In the genomic region with DNA sequence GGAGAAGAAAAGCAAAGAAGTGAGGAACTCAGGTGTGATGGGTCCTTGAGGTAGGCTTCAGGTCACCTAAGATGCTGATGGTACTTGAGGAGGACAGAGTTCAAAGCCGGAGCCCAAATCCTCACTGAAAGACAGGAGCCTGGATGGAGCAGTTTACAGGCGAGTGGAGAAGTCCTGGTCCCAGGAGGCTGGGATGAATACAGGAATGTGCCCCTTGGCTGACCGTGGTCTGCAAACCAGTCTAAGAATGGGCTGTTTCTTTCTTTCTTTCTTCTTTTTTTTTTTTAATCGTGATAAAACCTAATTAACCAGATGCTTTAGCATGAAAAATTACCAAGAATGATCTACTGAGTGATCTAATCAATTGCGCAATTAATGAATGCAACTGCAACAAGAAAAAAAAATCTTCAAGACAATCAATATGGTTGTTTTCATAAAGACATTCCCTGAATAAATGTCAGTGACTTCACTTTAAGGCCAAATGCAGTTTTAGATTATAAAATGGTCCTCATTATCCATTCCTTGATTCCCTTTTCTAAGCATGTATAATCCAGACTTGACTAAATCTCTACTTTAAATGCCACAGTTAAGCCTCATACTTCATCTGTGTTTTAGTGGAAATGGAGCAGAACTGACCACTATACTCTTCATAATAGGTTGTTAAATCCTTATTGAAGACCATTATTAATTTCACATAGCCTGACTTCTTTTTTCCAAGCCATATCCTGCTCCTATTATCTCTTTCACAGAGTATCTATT, we compare ENCODE assay signal across 15 cellular contexts. TPM values are rescaled to one million over a fixed set of nuclear protein-coding genes. Genes with fewer than 3 reads are reported as not detected.
DNase-seq lines count a peak whose midpoint lies in the region; ATAC-seq and TF ChIP-seq lines count a peak whose summit lies in the region.
"Had no signal": no experiment of that assay in that cellular context is flagged by ENCODE, and none has a peak within 500 bp of the region (broad histone marks: within the 10 kb centered on the region; RNA-seq: fewer than 3 reads in every experiment).

No MANE protein-coding gene starts in this region.

- H3K36me3 Mint-ChIP-seq in Calu3 (ENCODE audit: insufficient read depth, unreplicated experiment): no peaks in the 10 kb centered on the region
- H3K36me3 Mint-ChIP-seq: CD4-positive, alpha-beta memory T cell had no signal

- ATAC-seq in left ventricle myocardium superior (no peak), GM18498 (IDR thresholded peaks at IDR 0.05; ENCODE audit: unreplicated experiment) (no peak)

- no peak overlapping the region for H3K9ac ChIP-seq in GM23248
- peak overlapping the region; percentile 3 for H3K9ac ChIP-seq in smooth muscle cell (ENCODE audit: low read depth)

- TF ChIP-seq POLR2A in esophagus squamous epithelium (IDR thresholded peaks at IDR 0.05): no peak

- H3K4me2 ChIP-seq in GM23248 (ENCODE audit: unreplicated experiment): peak overlapping the region; percentile 21
- peak overlapping the region; percentile 37 for H3K4me2 ChIP-seq in PC-9
- peak overlapping the region; percentile 50 for H3K4me2 ChIP-seq in smooth muscle cell

- TF ChIP-seq CTCF in PC-9 (conservative IDR thresholded peaks at IDR 0.05): 0 out of 2 replicates have a peak, but pooled peaks have one; percentile 2
- TF ChIP-seq CTCF in esophagus squamous epithelium (IDR thresholded peaks at IDR 0.05): no peak
- no peak for TF ChIP-seq CTCF in smooth muscle cell (IDR thresholded peaks at IDR 0.05; ENCODE audit: borderline replicate concordance, insufficient read depth, poor library complexity, severe bottlenecking)
- TF ChIP-seq CTCF in Calu3 (IDR thresholded peaks at IDR 0.05; ENCODE audit: unreplicated experiment): no peak

- intact Hi-C loops in PC-9 (cut with micrococcal nuclease; ENCODE audit: unreplicated experiment): no loop called here
- intact Hi-C loops in esophagus squamous epithelium (cut with DNase I): no loop called here
- intact Hi-C loops in Calu3 (cut with micrococcal nuclease; ENCODE audit: unreplicated experiment): no loop called here
- intact Hi-C loops in left ventricle myocardium superior (cut with micrococcal nuclease): no loop called here

- H3K27ac ChIP-seq in GM23248 (no peak overlapping the region), PC-9 (peak overlapping the region; percentile 76), esophagus squamous epithelium (peak overlapping the region; percentile 69 to 89 (median 84)), smooth muscle cell (ENCODE audit: low read depth) (peak overlapping the region; percentile 69)
- H3K27ac ChIP-seq: brain microvascular endothelial cell had no signal

- H3K79me2 ChIP-seq in GM23248 (ENCODE audit: insufficient read depth) (no peaks in the 10 kb centered on the region), PC-9 (ENCODE audit: low read depth) (no peaks in the 10 kb centered on the region), smooth muscle cell (ENCODE audit: low read depth) (no peaks in the 10 kb centered on the region)

- H3K4me3 ChIP-seq in GM23248: no peak overlapping the region
- H3K4me3 ChIP-seq in PC-9: no peak overlapping the region
- peak overlapping the region in 3 of 4 donors; percentile 11 to 34 (median 25) for H3K4me3 ChIP-seq in esophagus squamous epithelium
- no peak overlapping the region for H3K4me3 ChIP-seq in smooth muscle cell

- WGBS in GM23248 (ENCODE audit: low coverage in 1 of 2, low lambda C conversion rate in 2 of 2, missing lambda C conversion rate in 2 of 2), 2 experiments: 61 to 62% methylated on average over 5 of the region's 5 CpGs
- 33 to 46% methylated on average over 5 of the region's 5 CpGs for WGBS in esophagus squamous epithelium, 2 donors
- WGBS in smooth muscle cell (ENCODE audit: low lambda C conversion rate): 27% methylated on average over 5 of the region's 5 CpGs

- H3F3A ChIP-seq in GM23248 (ENCODE audit: insufficient read depth): no peaks in the 10 kb centered on the region
- H3F3A ChIP-seq in PC-9 (ENCODE audit: insufficient read depth, low read depth): peaks cover 14% of the 10 kb centered on the region
- H3F3A ChIP-seq in smooth muscle cell (ENCODE audit: low read depth): peaks cover 19% of the 10 kb centered on the region

- H3K27me3 Mint-ChIP-seq in Calu3 (ENCODE audit: unreplicated experiment): peaks cover 18% of the 10 kb centered on the region

- H3K36me3 ChIP-seq in GM23248 (ENCODE audit: low read depth) (no peaks in the 10 kb centered on the region), PC-9 (ENCODE audit: low read depth) (no peaks in the 10 kb centered on the region), esophagus squamous epithelium (no peaks in the 10 kb centered on the region), smooth muscle cell (ENCODE audit: low read depth) (no peaks in the 10 kb centered on the region)
- H3K36me3 ChIP-seq: brain microvascular endothelial cell had no signal

- H3K9me3 ChIP-seq in GM23248 (ENCODE audit: low read depth): no peaks in the 10 kb centered on the region
- H3K9me3 ChIP-seq in PC-9 (ENCODE audit: insufficient read depth, low read depth): no peaks in the 10 kb centered on the region
- H3K9me3 ChIP-seq in esophagus squamous epithelium: no peaks in the 10 kb centered on the region
- no peaks in the 10 kb centered on the region for H3K9me3 ChIP-seq in smooth muscle cell (replicated peaks; ENCODE audit: low read depth)

- no peaks in the 10 kb centered on the region for H3K9me2 ChIP-seq in GM23248 (ENCODE audit: insufficient read depth)
- no peaks in the 10 kb centered on the region for H3K9me2 ChIP-seq in PC-9 (ENCODE audit: insufficient read depth)

- H3K4me1 Mint-ChIP-seq in Calu3 (ENCODE audit: low read depth, unreplicated experiment): peaks cover 7% of the 10 kb centered on the region

- POLR2A ChIA-PET in PC-9 (lab: Charles Lee; ENCODE audit: unreplicated experiment): interaction anchor here (0.6 kb wide), 1 partner anchor 762 kb away, joined by 4 read pairs; no protein-coding TSS in a partner anchor

- DNase-seq in GM23248 (peak; percentile 26), PC-9 (no peak), esophagus squamous epithelium (lab: John Stamatoyannopoulos, UW) (no peak), smooth muscle cell (lab: John Stamatoyannopoulos, UW; ENCODE audit: unreplicated experiment) (no peak), Calu3 (no peak), left ventricle myocardium superior (no peak)
- DNase-seq: activated B cell treated with CpG ODN at 0.5 μM for 24 hours; activated naive CD4-positive, alpha-beta T cell treated with Interleukin-2 at 50 U/mL for 16 hours; GOT3; naive B cell; NCI-H1092 treated with DMSO at 0.1 percent for 48 hours; RPMI8226 had no signal

- TSS peak; percentile 79 for BruUV-seq in PC-9 (replicated peaks; lab: Mats Ljungman, UMichigan)
- BruUV-seq in Calu3 (replicated peaks; lab: Mats Ljungman, UMichigan): no TSS peak

- no peak overlapping the region for H3K27ac Mint-ChIP-seq in Calu3 (ENCODE audit: unreplicated experiment)
- H3K27ac Mint-ChIP-seq: activated B cell treated with CpG ODN at 0.5 μM for 24 hours had no signal

- H3K4me1 ChIP-seq in GM23248 (ENCODE audit: insufficient read depth) (peaks cover 18% of the 10 kb centered on the region), PC-9 (replicated peaks; ENCODE audit: insufficient read depth) (peaks cover 42% of the 10 kb centered on the region), esophagus squamous epithelium (peaks cover 15 to 69% (median 34%) of the 10 kb centered on the region in 3 donors), smooth muscle cell (ENCODE audit: low read depth) (peaks cover 14% of the 10 kb centered on the region)

- H3K9me3 Mint-ChIP-seq in Calu3 (ENCODE audit: low read depth, unreplicated experiment): no peaks in the 10 kb centered on the region
- H3K9me3 Mint-ChIP-seq: activated B cell treated with CpG ODN at 0.5 μM for 24 hours had no signal

- H3K27me3 ChIP-seq in GM23248 (replicated peaks; ENCODE audit: insufficient read depth) (peaks cover 9% of the 10 kb centered on the region), PC-9 (ENCODE audit: insufficient read depth, low read depth) (no peaks in the 10 kb centered on the region), esophagus squamous epithelium (no peaks in the 10 kb centered on the region), smooth muscle cell (ENCODE audit: low read depth) (no peaks in the 10 kb centered on the region)
- H3K27me3 ChIP-seq: brain microvascular endothelial cell had no signal

- H4K20me1 ChIP-seq in GM23248 (ENCODE audit: insufficient read depth) (no peaks in the 10 kb centered on the region), PC-9 (ENCODE audit: insufficient read depth) (no peaks in the 10 kb centered on the region), smooth muscle cell (ENCODE audit: low read depth) (no peaks in the 10 kb centered on the region)

- H2AFZ ChIP-seq in GM23248 (no peak overlapping the region), PC-9 (peak overlapping the region; percentile 71), smooth muscle cell (ENCODE audit: low read depth) (no peak overlapping the region)

- CTCF ChIA-PET in PC-9 (lab: Charles Lee) (interaction anchor here (0.7 to 1.5 kb wide), 2 partner anchors 26 to 638 kb away, joined by 3 read pairs; no protein-coding TSS in a partner anchor), Calu3 (lab: Charles Lee) (no interaction called here)

- in situ Hi-C loops in GM23248 (cut with MboI): no loop called here

- no peak overlapping the region for H3K4me3 Mint-ChIP-seq in Calu3 (ENCODE audit: low read depth, unreplicated experiment)

RNA-seq across cellular contexts. Expression of gene SETD7, which starts 51.5 kb away (rescaled TPM):
- 82.5 and 101 TPM in 2 replicates for total RNA-seq in GM23248 (2014; rRNA removed; shearing (Covaris generic))
- 31.6 and 34.0 TPM in 2 replicates for polyA plus RNA-seq in GM23248 (2016; fragmentation: Nextera tagmentation; extraction: Ambion mirVana)
- total RNA-seq in PC-9 (2021): 31.7 and 36.5 TPM in 2 replicates
- total RNA-seq in esophagus squamous epithelium: 10 to 100 TPM; 23.4 to 50.7 (median 39.6) TPM
- 34.2 and 39.3 TPM in 2 replicates for total RNA-seq in smooth muscle cell
- 8.5 and 10.2 TPM in 2 replicates for polyA plus RNA-seq in smooth muscle cell
- 16.2 and 16.4 TPM in 2 replicates for total RNA-seq in Calu3 (2022)
- 50.0 TPM for total RNA-seq in left ventricle myocardium superior

RNA-seq across cellular contexts. Expression of gene MGST2, which starts 58.1 kb away (rescaled TPM):
- total RNA-seq in GM23248 (2014; rRNA removed; shearing (Covaris generic)): 2.0 and 7.5 TPM in 2 replicates
- polyA plus RNA-seq in GM23248 (2016; fragmentation: Nextera tagmentation; extraction: Ambion mirVana): 17.9 and 18.1 TPM in 2 replicates
- 53.7 and 81.8 TPM in 2 replicates for total RNA-seq in PC-9 (2021)
- 100 to 1,000 TPM; 105 to 209 (median 158) TPM for total RNA-seq in esophagus squamous epithelium
- 40.2 and 51.1 TPM in 2 replicates for total RNA-seq in smooth muscle cell
- polyA plus RNA-seq in smooth muscle cell: 27.8 and 34.0 TPM in 2 replicates
- 31.9 and 33.7 TPM in 2 replicates for total RNA-seq in Calu3 (2022)
- total RNA-seq in left ventricle myocardium superior: 112 TPM

Comparison
In these comparisons a context has a peak if more than half of its experiments do, and no peak if none do; other contexts are left out.
1. H3K4me3 ChIP-seq: peak in esophagus squamous epithelium (3 of 4); none in GM23248 (single experiment), PC-9 (single experiment) and smooth muscle cell (single experiment).
2. Peak in every context shown above with its lines, with median percentiles within 50 percentile points of each other: H3K4me2 ChIP-seq.